In genomic region chr12:93537769-93538168, GRCh38 we compare ENCODE assay signal across 22 cellular contexts. TPM values are rescaled to one million over a fixed set of nuclear protein-coding genes. Genes with fewer than 3 reads are reported as not detected.
DNase-seq lines count a peak whose midpoint lies in the region; ATAC-seq and TF ChIP-seq lines count a peak whose summit lies in the region.
"Had no signal": no experiment of that assay in that cellular context is flagged by ENCODE, and none has a peak within 500 bp of the region (broad histone marks: within the 10 kb centered on the region; RNA-seq: fewer than 3 reads in every experiment).

No MANE protein-coding gene starts in this region.

- H3K27me3 ChIP-seq in A673 (replicated peaks; ENCODE audit: insufficient read depth, low read depth, low read length, poor library complexity), result no peaks in the 10 kb centered on the region
- H3K27me3 ChIP-seq: SJSA1 had no signal

- no peaks in the 10 kb centered on the region for H3K4me1 ChIP-seq in A673 (ENCODE audit: insufficient read depth, low read length, poor library complexity, severe bottlenecking)

- CTCF ChIA-PET in A673 (lab: Charles Lee), result interaction anchor here (0.6 kb wide), 1 partner anchor 76 kb away, joined by 3 read pairs; no protein-coding TSS in a partner anchor
- CTCF ChIA-PET in WTC11 (lab: Charles Lee), result interaction anchor here (1.6 to 5.6 kb wide), 2 partner anchors 35 to 565 kb away, joined by 5 to 22 read pairs; no protein-coding TSS in a partner anchor

- no peak overlapping the region for H3K27ac Mint-ChIP-seq in WTC11
- H3K27ac Mint-ChIP-seq: activated CD8-positive, alpha-beta T cell treated with anti-CD3 and anti-CD28 coated beads for 36 hours; activated T-cell treated with anti-CD3 and anti-CD28 coated beads, Interleukin-2, amount 50 U/mL, for 24 hours; CD8-positive, alpha-beta T cell; T-helper 2 cell treated with Interferon-gamma antibody and Interleukin-4, amounts not matched to agents 5 μg/mL and 100 μg/mL, for 36 hours had no signal

- no peaks in the 10 kb centered on the region for H3K9me3 ChIP-seq in A673 (ENCODE audit: low read depth, low read length, poor library complexity, severe bottlenecking)
- H3K9me3 ChIP-seq: SJSA1 had no signal

- H3K27ac ChIP-seq in A673 (ENCODE audit: low read depth, low read length, poor library complexity, severe bottlenecking), result no peak overlapping the region
- H3K27ac ChIP-seq: PC-9, SJSA1 had no signal

- ATAC-seq in WTC11, result peak; percentile 65
- ATAC-seq: activated CD8-positive, alpha-beta T cell treated with anti-CD3 and anti-CD28 coated beads for 36 hours; CD8-positive, alpha-beta T cell had no signal

- H3K4me3 Mint-ChIP-seq in WTC11, result no peak overlapping the region
- H3K4me3 Mint-ChIP-seq: activated CD8-positive, alpha-beta T cell treated with anti-CD3 and anti-CD28 coated beads for 36 hours; activated T-cell treated with anti-CD3 and anti-CD28 coated beads, Interleukin-2, amount 50 U/mL, for 24 hours; CD8-positive, alpha-beta T cell; neural crest cell; T-helper 2 cell treated with Interferon-gamma antibody and Interleukin-4, amounts not matched to agents 5 μg/mL and 100 μg/mL, for 36 hours had no signal

- H3K4me1 Mint-ChIP-seq in WTC11, result peaks cover 3% of the 10 kb centered on the region
- H3K4me1 Mint-ChIP-seq: neural crest cell had no signal

- no peaks in the 10 kb centered on the region for H3K27me3 Mint-ChIP-seq in WTC11 (ENCODE audit: low read depth)
- H3K27me3 Mint-ChIP-seq: activated CD8-positive, alpha-beta T cell treated with anti-CD3 and anti-CD28 coated beads for 36 hours; activated T-cell treated with anti-CD3 and anti-CD28 coated beads, Interleukin-2, amount 50 U/mL, for 24 hours had no signal

- intact Hi-C loops in A673 (cut with micrococcal nuclease; ENCODE audit: unreplicated experiment), result no loop called here

- in situ Hi-C loops in G401 (cut with HindIII; ENCODE audit: low sequenced_read_pairs), result no loop called here

- DNase-seq in A673 (ENCODE audit: low spot score), result no peak
- DNase-seq in WTC11 (ENCODE audit: low spot score), result no peak
- DNase-seq in iPS DF 4.7 (ENCODE audit: extremely low read depth, low spot score), result peak; percentile 16
- DNase-seq in NCI-H1436 (lab: John Stamatoyannopoulos, UW), result no peak
- DNase-seq in DMS153 (lab: John Stamatoyannopoulos, UW), result no peak
- no peak for DNase-seq in SHP77 (lab: John Stamatoyannopoulos, UW)
- no peak for DNase-seq in G401 (ENCODE audit: low spot score)
- DNase-seq: ACHN; activated CD8-positive, alpha-beta T cell treated with anti-CD3 and anti-CD28 coated beads for 36 hours; activated naive CD4-positive, alpha-beta T cell treated with anti-CD3 and anti-CD28 coated beads, Interleukin-2, amount 50 U/mL, for 16 hours; activated T-cell treated with anti-CD3 and anti-CD28 coated beads, Interleukin-2, amount 50 U/mL, for 24 hours; CD8-positive, alpha-beta T cell; hippocampal formation; Kasumi-1; NCI-H1417; NCI-H2171 treated with DMSO at 0.1 percent for 48 hours; NCI-H526 treated with DMSO at 0.1 percent for 48 hours; PC-9 had no signal

- TF ChIP-seq CTCF in A673 (conservative IDR thresholded peaks at IDR 0.05; ENCODE audit: low read depth, low read length) (0 out of 2 replicates have a peak, but pooled peaks have one; percentile 27), GM12874 (IDR thresholded peaks at IDR 0.05; ENCODE audit: insufficient read depth, low read depth, low read length) (0 out of 2 replicates have a peak, but pooled peaks have one; percentile 5), WTC11 (IDR thresholded peaks at IDR 0.05) (no peak)

- BruUV-seq in A673 (replicated peaks; lab: Mats Ljungman, UMichigan), result no TSS peak

- H3K9me3 Mint-ChIP-seq in WTC11, result no peaks in the 10 kb centered on the region
- H3K9me3 Mint-ChIP-seq: activated CD8-positive, alpha-beta T cell treated with anti-CD3 and anti-CD28 coated beads for 36 hours; activated T-cell treated with anti-CD3 and anti-CD28 coated beads, Interleukin-2, amount 50 U/mL, for 24 hours; CD8-positive, alpha-beta T cell; neural crest cell; T-helper 2 cell treated with Interferon-gamma antibody and Interleukin-4, amounts not matched to agents 5 μg/mL and 100 μg/mL, for 36 hours had no signal

- H3K36me3 Mint-ChIP-seq in WTC11, result no peaks in the 10 kb centered on the region
- H3K36me3 Mint-ChIP-seq: CD8-positive, alpha-beta T cell had no signal

- no peak overlapping the region for H3K4me3 ChIP-seq in A673 (ENCODE audit: low read depth, low read length, poor library complexity, severe bottlenecking)
- H3K4me3 ChIP-seq: PC-9, SJSA1 had no signal

- no peaks in the 10 kb centered on the region for H3K36me3 ChIP-seq in A673 (ENCODE audit: insufficient read depth, low read length, poor library complexity, severe bottlenecking)
- H3K36me3 ChIP-seq: SJSA1 had no signal

- POLR2A ChIA-PET in A673 (lab: Charles Lee; ENCODE audit: low non-redundant PET) (no interaction called here), WTC11 (lab: Charles Lee) (no interaction called here)

TF ChIP-seq in WTC11, 78 proteins besides CTCF, POLR2A, EP300 and RAD21:
- TF ChIP-seq NR3C1 (CRISPR knock-in tag; conservative IDR thresholded peaks at IDR 0.05; ENCODE audit: low read depth), result no peak
- no peak for TF ChIP-seq ATF2 (CRISPR knock-in tag; IDR thresholded peaks at IDR 0.05; ENCODE audit: borderline replicate concordance, low read depth)
- no peak for TF ChIP-seq GTF2I (CRISPR knock-in tag; conservative IDR thresholded peaks at IDR 0.05)
- TF ChIP-seq NR2C2 (CRISPR knock-in tag; IDR thresholded peaks at IDR 0.05), result no peak
- TF ChIP-seq JAZF1 (CRISPR knock-in tag; IDR thresholded peaks at IDR 0.05), result no peak
- no peak for TF ChIP-seq SMAD4 (CRISPR knock-in tag; IDR thresholded peaks at IDR 0.05)
- no peak for TF ChIP-seq NR1H2 (CRISPR knock-in tag; IDR thresholded peaks at IDR 0.05)
- no peak for TF ChIP-seq AR (CRISPR knock-in tag; IDR thresholded peaks at IDR 0.05)
- no peak for TF ChIP-seq MXD4 (CRISPR knock-in tag; IDR thresholded peaks at IDR 0.05; ENCODE audit: borderline replicate concordance)
- no peak for TF ChIP-seq FOXJ3 (CRISPR knock-in tag; IDR thresholded peaks at IDR 0.05; ENCODE audit: borderline replicate concordance)
- TF ChIP-seq TEAD4 (CRISPR knock-in tag; IDR thresholded peaks at IDR 0.05), result no peak
- no peak for TF ChIP-seq E2F1 (CRISPR knock-in tag; IDR thresholded peaks at IDR 0.05)
- TF ChIP-seq JUN (CRISPR knock-in tag; IDR thresholded peaks at IDR 0.05), result no peak
- no peak for TF ChIP-seq TEAD1 (CRISPR knock-in tag; IDR thresholded peaks at IDR 0.05)
- TF ChIP-seq HMGA2 (CRISPR knock-in tag; IDR thresholded peaks at IDR 0.05), result no peak
- TF ChIP-seq ATF1 (CRISPR knock-in tag; IDR thresholded peaks at IDR 0.05), result no peak
- no peak for TF ChIP-seq ZNF263 (CRISPR knock-in tag; IDR thresholded peaks at IDR 0.05; ENCODE audit: low read depth)
- no peak for TF ChIP-seq NFE2L1 (CRISPR knock-in tag; IDR thresholded peaks at IDR 0.05)
- TF ChIP-seq OVOL2 (CRISPR knock-in tag; IDR thresholded peaks at IDR 0.05; ENCODE audit: borderline replicate concordance), result no peak
TF ChIP-seq in WTC11: peak in this region for 0.

RNA-seq across cellular contexts. Expression of gene SOCS2, which starts 34.7 kb away (rescaled TPM):
- 1.3 and 1.6 TPM in 2 replicates for total RNA-seq in A673 (2021)
- total RNA-seq in WTC11 (2021), result 31.7 to 44.4 TPM (median 32.9 TPM) in 3 replicates
- total RNA-seq in G401 (2014; rRNA removed; shearing (Covaris generic)), result not detected in 2 replicates

Comparison
In these comparisons a context has a peak if more than half of its experiments do, and no peak if none do; other contexts are left out.
1. RNA of gene SOCS2, which starts 34.7 kb away (total RNA-seq): 31.7 to 44.4 TPM in WTC11; 1.3 to 1.6 TPM in A673 and not detected in G401; every median in the first group is over 10 times any median in the second.